Comparison of ENCODE assay signal across 30 cellular contexts in genomic region chr5:15604986-15605385, GRCh38.
DNase-seq lines count a peak whose midpoint lies in the region; ATAC-seq, FAIRE-seq and TF ChIP-seq lines count a peak whose summit lies in the region.
"Had no signal": no experiment of that assay in that cellular context is flagged by ENCODE, and none has a peak within 500 bp of the region (broad histone marks: within the 10 kb centered on the region; RNA-seq: fewer than 3 reads in every experiment).

No MANE protein-coding gene starts in this region.

- POLR2A ChIA-PET in A549 (lab: Yijun Ruan, JAX), result no interaction called here
- POLR2A ChIA-PET in IMR-90 (lab: Charles Lee; ENCODE audit: unreplicated experiment), result no interaction called here

- H3K27ac ChIP-seq in A549 (no peak overlapping the region), IMR-90 (ENCODE audit: insufficient read depth, low read length) (no peak overlapping the region), brain microvascular endothelial cell (no peak overlapping the region), prostate gland (no peak overlapping the region), vagina (no peak overlapping the region)
- H3K27ac ChIP-seq: HL-60, left ventricle myocardium inferior, transverse colon had no signal

- no TSS peak for BruUV-seq in IMR-90 (replicated peaks; lab: Mats Ljungman, UMichigan)

- intact Hi-C loops in IMR-90 (cut with micrococcal nuclease) (no loop called here), prostate gland (cut with DNase I) (no loop called here), vagina (cut with DNase I) (no loop called here)
- intact Hi-C loops in activated CD4-positive, alpha-beta T cell treated with anti-CD3 and anti-CD28 coated beads, Interleukin-2, amount 10 ng/mL, durations not matched to agents 24 days and 14 days (cut with micrococcal nuclease), result no loop called here

- H2BK120ac ChIP-seq in IMR-90 (ENCODE audit: low read depth, low read length), result no peak overlapping the region

- no peak overlapping the region for H3K4me3 ChIP-seq in A549
- H3K4me3 ChIP-seq in IMR-90 (ENCODE audit: insufficient read depth, low read depth, low read length), result no peak overlapping the region
- no peak overlapping the region for H3K4me3 ChIP-seq in brain microvascular endothelial cell (ENCODE audit: low read depth, low read length)
- H3K4me3 ChIP-seq in prostate gland, result no peak overlapping the region
- no peak overlapping the region for H3K4me3 ChIP-seq in vagina
- H3K4me3 ChIP-seq: left ventricle myocardium inferior, transverse colon had no signal

- H2BK15ac ChIP-seq in IMR-90 (ENCODE audit: low read depth, low read length), result no peak overlapping the region

- no peak overlapping the region for H4K8ac ChIP-seq in IMR-90 (ENCODE audit: low read depth in 2 of 2, low read length in 2 of 2)

- no peak overlapping the region for H2AK9ac ChIP-seq in IMR-90 (replicated peaks; ENCODE audit: low read depth, low read length, poor library complexity)

- no peak for DNase-seq in A549 (ENCODE audit: low read depth in 1 of 2, low spot score in 1 of 2)
- peak; percentile 12 for DNase-seq in IMR-90
- peak; percentile 73 for DNase-seq in brain microvascular endothelial cell
- DNase-seq in glutamatergic neuron, result no peak
- DNase-seq in activated CD4-positive, alpha-beta T cell treated with anti-CD3 and anti-CD28 coated beads, Interleukin-2, amount 10 ng/mL, durations not matched to agents 24 days and 14 days, result no peak
- DNase-seq in prostate gland (ENCODE audit: low spot score), result no peak
- no peak for DNase-seq in vagina (ENCODE audit: extremely low spot score in 2 of 2)
- DNase-seq: 8988T; activated CD4-positive, alpha-beta T cell treated with anti-CD3 and anti-CD28 coated beads, Interleukin-2, amount 50 U/mL, for 4 hours; activated naive CD4-positive, alpha-beta T cell; AML-193; CD4-positive, alpha-beta T cell; DND-41; H7; islet precursor cell; left ventricle myocardium inferior; mesenchymal stem cell; SK-N-SH; stimulated activated CD4-positive, alpha-beta T cell treated with anti-CD3 and anti-CD28 coated beads, Interleukin-4, amount 100 ng/mL, for 24 hours; transverse colon had no signal

- peaks cover 20% of the 10 kb centered on the region for H3K9me3 Mint-ChIP-seq in glutamatergic neuron (ENCODE audit: unreplicated experiment)
- no peaks in the 10 kb centered on the region for H3K9me3 Mint-ChIP-seq in activated CD4-positive, alpha-beta T cell treated with anti-CD3 and anti-CD28 coated beads, Interleukin-2, amount 10 ng/mL, durations not matched to agents 24 days and 14 days
- H3K9me3 Mint-ChIP-seq: CD4-positive, alpha-beta T cell had no signal

- TF ChIP-seq RAD21 in A549 (conservative IDR thresholded peaks at IDR 0.05 in 1 of 2, IDR thresholded peaks at IDR 0.05 in 1 of 2) (no peak), IMR-90 (IDR thresholded peaks at IDR 0.05; ENCODE audit: low read length) (no peak)

- in situ Hi-C loops in IMR-90 (cut with MboI; ENCODE audit: low sequenced_read_pairs) (no loop called here), brain microvascular endothelial cell (cut with HindIII; ENCODE audit: low pct_ligation_motif_present, low sequenced_read_pairs) (no loop called here)

- TF ChIP-seq POLR2A in A549 (IDR thresholded peaks at IDR 0.05; ENCODE audit: low read length) (no peak), IMR-90 (IDR thresholded peaks at IDR 0.05; ENCODE audit: low read depth, low read length) (no peak), prostate gland (IDR thresholded peaks at IDR 0.05) (no peak), vagina (IDR thresholded peaks at IDR 0.05) (no peak)

- H3K4me2 ChIP-seq in A549, result no peak overlapping the region
- no peak overlapping the region for H3K4me2 ChIP-seq in IMR-90 (ENCODE audit: low read depth, low read length)
- H3K4me2 ChIP-seq: SK-N-SH had no signal

- WGBS in A549 (ENCODE audit: missing lambda C conversion rate), result 63% methylated on average over 2 of the region's 2 CpGs
- 75% methylated on average over 1 of the region's 2 CpGs; no CpG with 5 or more reads in 1 of the 2 experiments for WGBS in IMR-90 (ENCODE audit: extremely low coverage in 2 of 2, insufficient read length in 1 of 2), 2 experiments
- 100% methylated on average over 2 of the region's 2 CpGs for WGBS in prostate gland

- no peak overlapping the region for H3K4ac ChIP-seq in IMR-90 (ENCODE audit: low read depth, low read length)

- TF ChIP-seq CTCF in A549 (IDR thresholded peaks at IDR 0.05) (no peak), IMR-90 (conservative IDR thresholded peaks at IDR 0.05; ENCODE audit: low read depth, low read length) (no peak), brain microvascular endothelial cell (IDR thresholded peaks at IDR 0.05; ENCODE audit: low read depth, low read length, missing control alignments) (no peak), glutamatergic neuron (IDR thresholded peaks at IDR 0.05; ENCODE audit: partially characterized antibody, unreplicated experiment) (no peak), prostate gland (IDR thresholded peaks at IDR 0.05) (no peak), vagina (IDR thresholded peaks at IDR 0.05) (no peak)

- H2BK5ac ChIP-seq in IMR-90 (ENCODE audit: low read depth, low read length, poor library complexity, severe bottlenecking), result no peak overlapping the region

- no peak overlapping the region for H2BK20ac ChIP-seq in IMR-90 (ENCODE audit: low read depth, low read length)

- H3K56ac ChIP-seq in IMR-90 (ENCODE audit: extremely low read depth, insufficient read depth, low read length), result no peak overlapping the region

- no peaks in the 10 kb centered on the region; the same call in 1 of the 2 replicates for H4K20me1 ChIP-seq in IMR-90 (ENCODE audit: insufficient read depth, low read length)

- no peak overlapping the region for H3K9ac ChIP-seq in IMR-90 (ENCODE audit: low read depth, low read length)
- H3K9ac ChIP-seq: SK-N-SH had no signal

- H3K27ac Mint-ChIP-seq in glutamatergic neuron (ENCODE audit: unreplicated experiment), result peak overlapping the region; percentile 84
- H3K27ac Mint-ChIP-seq in activated CD4-positive, alpha-beta T cell treated with anti-CD3 and anti-CD28 coated beads, Interleukin-2, amount 10 ng/mL, durations not matched to agents 24 days and 14 days, result no peak overlapping the region
- H3K27ac Mint-ChIP-seq: CD4-positive, alpha-beta T cell; T-helper 1 cell treated with Interleukin-12 subunit alpha and Interleukin-12 subunit beta and Interleukin-4 antibody, amounts not matched to agents 30 μg/mL and 1 μg/mL, for 36 hours had no signal

- dilution Hi-C loops in IMR-90 (cut with HindIII; ENCODE audit: low sequenced_read_pairs, unreplicated experiment), result no loop called here

- H3K27me3 Mint-ChIP-seq in glutamatergic neuron (ENCODE audit: unreplicated experiment), result peaks cover 16% of the 10 kb centered on the region
- no peaks in the 10 kb centered on the region for H3K27me3 Mint-ChIP-seq in activated CD4-positive, alpha-beta T cell treated with anti-CD3 and anti-CD28 coated beads, Interleukin-2, amount 10 ng/mL, durations not matched to agents 24 days and 14 days
- H3K27me3 Mint-ChIP-seq: CD4-positive, alpha-beta T cell had no signal

- H4K5ac ChIP-seq in IMR-90 (ENCODE audit: low read depth, low read length), result no peak overlapping the region

- no peaks in the 10 kb centered on the region for H3K4me1 ChIP-seq in A549
- no peaks in the 10 kb centered on the region for H3K4me1 ChIP-seq in IMR-90 (ENCODE audit: control insufficient read depth, insufficient read depth, low read length)
- no peaks in the 10 kb centered on the region for H3K4me1 ChIP-seq in prostate gland (replicated peaks)
- H3K4me1 ChIP-seq in vagina, result no peaks in the 10 kb centered on the region
- H3K4me1 ChIP-seq: transverse colon had no signal

- TF ChIP-seq EP300 in A549 (IDR thresholded peaks at IDR 0.05), result no peak

- H3K27me3 ChIP-seq in IMR-90 (ENCODE audit: control insufficient read depth, insufficient read depth, low read length), result no peaks in the 10 kb centered on the region
- H3K27me3 ChIP-seq in brain microvascular endothelial cell (replicated peaks), result no peaks in the 10 kb centered on the region
- no peaks in the 10 kb centered on the region for H3K27me3 ChIP-seq in prostate gland (replicated peaks; ENCODE audit: insufficient read depth)
- no peaks in the 10 kb centered on the region for H3K27me3 ChIP-seq in vagina
- H3K27me3 ChIP-seq: transverse colon had no signal

- H3K14ac ChIP-seq in IMR-90 (replicated peaks; ENCODE audit: low read depth, low read length), result no peak overlapping the region

- H3K4me1 Mint-ChIP-seq in glutamatergic neuron (ENCODE audit: low read depth, unreplicated experiment), result peaks cover 48% of the 10 kb centered on the region
- no peaks in the 10 kb centered on the region for H3K4me1 Mint-ChIP-seq in activated CD4-positive, alpha-beta T cell treated with anti-CD3 and anti-CD28 coated beads, Interleukin-2, amount 10 ng/mL, durations not matched to agents 24 days and 14 days

- no peak overlapping the region for H4K91ac ChIP-seq in IMR-90 (ENCODE audit: insufficient read depth, low read depth, low read length)

- ATAC-seq in A549 (no peak), IMR-90 (ENCODE audit: low read depth) (no peak), HG03159 (IDR thresholded peaks at IDR 0.05; ENCODE audit: unreplicated experiment) (no peak)
- ATAC-seq: Right ventricle myocardium inferior, sciatic nerve had no signal

- H3K36me3 Mint-ChIP-seq in glutamatergic neuron (ENCODE audit: unreplicated experiment), result no peaks in the 10 kb centered on the region
- no peaks in the 10 kb centered on the region for H3K36me3 Mint-ChIP-seq in activated CD4-positive, alpha-beta T cell treated with anti-CD3 and anti-CD28 coated beads, Interleukin-2, amount 10 ng/mL, durations not matched to agents 24 days and 14 days (ENCODE audit: low read depth)

- FAIRE-seq in A549 (lab: Jason Lieb, UNC), result no peak
- FAIRE-seq: bronchial epithelial cell, colon, D721Med, GM18507, TTC549 had no signal

- peaks cover 7% of the 10 kb centered on the region; the same call in 1 of the 2 replicates for H3K9me1 ChIP-seq in IMR-90 (ENCODE audit: insufficient read depth, low read length)

- no peak overlapping the region for H3K4me3 Mint-ChIP-seq in glutamatergic neuron (ENCODE audit: unreplicated experiment)
- no peak overlapping the region for H3K4me3 Mint-ChIP-seq in activated CD4-positive, alpha-beta T cell treated with anti-CD3 and anti-CD28 coated beads, Interleukin-2, amount 10 ng/mL, durations not matched to agents 24 days and 14 days
- H3K4me3 Mint-ChIP-seq: CD4-positive, alpha-beta T cell; T-helper 1 cell treated with Interleukin-12 subunit alpha and Interleukin-12 subunit beta and Interleukin-4 antibody, amounts not matched to agents 30 μg/mL and 1 μg/mL, for 36 hours had no signal

- no peaks in the 10 kb centered on the region for H3K9me3 ChIP-seq in A549
- no peaks in the 10 kb centered on the region for H3K9me3 ChIP-seq in IMR-90 (ENCODE audit: control insufficient read depth, insufficient read depth, low read length)
- no peaks in the 10 kb centered on the region for H3K9me3 ChIP-seq in prostate gland
- H3K9me3 ChIP-seq in vagina, result no peaks in the 10 kb centered on the region
- H3K9me3 ChIP-seq: left ventricle myocardium inferior, SK-N-SH, transverse colon had no signal

- H3K36me3 ChIP-seq in IMR-90 (ENCODE audit: control insufficient read depth, insufficient read depth, low read length) (no peaks in the 10 kb centered on the region; the same call in 1 of the 2 replicates), brain microvascular endothelial cell (replicated peaks) (no peaks in the 10 kb centered on the region), prostate gland (no peaks in the 10 kb centered on the region), vagina (no peaks in the 10 kb centered on the region)
- H3K36me3 ChIP-seq: left ventricle myocardium inferior, transverse colon had no signal

- H3K79me1 ChIP-seq in IMR-90 (ENCODE audit: low read depth in 1 of 2, low read length in 2 of 2), result peaks cover 14 to 30% of the 10 kb centered on the region in 2 experiments; a peak in 3 of 4 replicates

- H2AFZ ChIP-seq in IMR-90 (replicated peaks; ENCODE audit: low read length, poor library complexity), result no peak overlapping the region

- no peak overlapping the region for H3K18ac ChIP-seq in IMR-90 (ENCODE audit: low read depth, low read length)

- H3K23ac ChIP-seq in IMR-90 (ENCODE audit: low read depth, low read length), result no peak overlapping the region

- CTCF ChIA-PET in A549 (lab: Yijun Ruan, JAX), result no interaction called here
- CTCF ChIA-PET in IMR-90 (lab: Yijun Ruan, JAX), result no interaction called here

- no peak overlapping the region for H2AK5ac ChIP-seq in IMR-90 (ENCODE audit: low read depth, low read length)

Comparison
In these comparisons a context has a peak if more than half of its experiments do, and no peak if none do; other contexts are left out.
1. DNase-seq: peak in IMR-90 (single experiment) and brain microvascular endothelial cell (single experiment); none in A549 (0 of 2), glutamatergic neuron (single experiment), activated CD4-positive, alpha-beta T cell treated with anti-CD3 and anti-CD28 coated beads, Interleukin-2, amount 10 ng/mL, durations not matched to agents 24 days and 14 days (single experiment), prostate gland (single experiment) and vagina (0 of 2).